3 cellular contexts compared by ENCODE assay signal in the genomic region with DNA sequence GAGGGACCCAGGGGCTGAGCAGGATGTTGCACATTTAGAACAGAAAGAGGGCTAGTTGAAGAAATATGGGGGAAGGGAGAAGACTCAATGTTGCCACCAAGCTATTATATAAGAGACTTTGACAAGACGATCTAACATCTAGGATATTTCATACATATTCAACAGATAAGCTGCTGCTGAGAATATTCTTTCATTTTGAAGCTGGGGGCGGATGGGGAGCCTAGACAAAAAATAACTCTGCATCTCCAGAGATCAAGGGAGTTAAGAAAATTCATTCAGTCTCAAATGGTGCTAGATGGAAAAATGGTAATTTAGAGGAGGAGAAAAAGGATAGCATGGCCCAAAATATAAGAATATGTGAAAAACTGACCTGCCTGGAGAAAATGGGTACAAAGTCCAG.
"Had no signal": no experiment of that assay in that cellular context is flagged by ENCODE, and none has a peak within 500 bp of the region (broad histone marks: within the 10 kb centered on the region; RNA-seq: fewer than 3 reads in every experiment).

No MANE protein-coding gene starts in this region.

- ATAC-seq: GM12878 had no signal

- H3K4me3 ChIP-seq: GM12878 had no signal

- DNase-seq: GDM1, GF-D8 had no signal
